ENCODE assay signal across 8 cellular contexts in genomic region chr19:45498411-45499195, GRCh38.
DNase-seq lines count a peak whose midpoint lies in the region; ATAC-seq and TF ChIP-seq lines count a peak whose summit lies in the region.

Gene PPM1N (plus strand): TSS chr19:45498443. CDS start chr19:45498473, 30 bp downstream.

- H3K9ac ChIP-seq in adipocyte (ENCODE audit: low read length), result peak within 1 kb of the TSS; percentile 72

- 0 out of 3 replicates have a peak, but pooled peaks have one; percentile 4 for ATAC-seq in RWPE2 (ENCODE audit: low read depth)
- ATAC-seq in GM21515 (IDR thresholded peaks at IDR 0.05; ENCODE audit: unreplicated experiment), result no peak

- no peak within 1 kb of the TSS for H3K27ac ChIP-seq in RWPE2 (ENCODE audit: poor library complexity, severe bottlenecking)

- H3K9me3 ChIP-seq in RWPE2 (ENCODE audit: severe bottlenecking), result no peaks in the 10 kb centered on the region
- no peaks in the 10 kb centered on the region for H3K9me3 ChIP-seq in adipocyte (ENCODE audit: control insufficient read depth, low read length)

- peaks cover 6% of the 10 kb centered on the region for H3K4me1 ChIP-seq in RWPE2 (ENCODE audit: insufficient read depth, poor library complexity, severe bottlenecking)
- peaks cover 8% of the 10 kb centered on the region for H3K4me1 ChIP-seq in adipocyte (ENCODE audit: control insufficient read depth, insufficient read depth, low read length)

- H3K4me3 ChIP-seq in RWPE2 (ENCODE audit: severe bottlenecking), result peak within 1 kb of the TSS; percentile 64
- H3K4me3 ChIP-seq in adipocyte (ENCODE audit: low read length), result peak within 1 kb of the TSS; percentile 66

- peak; percentile 20 for TF ChIP-seq CTCF in RWPE2 (IDR thresholded peaks at IDR 0.05; ENCODE audit: poor library complexity, severe bottlenecking)

- DNase-seq in DMS153 (lab: John Stamatoyannopoulos, UW) (peak; percentile 2), DMS153 treated with DMSO at 0.1 percent for 48 hours (lab: John Stamatoyannopoulos, UW; ENCODE audit: unreplicated experiment) (no peak), RWPE2 (ENCODE audit: low spot score) (no peak), adipocyte (ENCODE audit: low read depth) (peak; percentile 60), iPS-NIHi11 (ENCODE audit: low spot score) (peak; percentile 29), middle frontal gyrus (ENCODE audit: extremely low spot score, low spot score) (no peak)
- peak; percentile 63 to 70 for DNase-seq in stimulated activated CD8-positive, alpha-beta memory T cell treated with anti-CD3 and anti-CD28 coated beads, Interleukin-15, amount 100 ng/mL, for 48 hours (ENCODE audit: low read depth in 2 of 2)

- H3K36me3 ChIP-seq in RWPE2 (ENCODE audit: low read depth) (no peaks in the 10 kb centered on the region), adipocyte (ENCODE audit: control insufficient read depth, insufficient read depth, low read length, severe bottlenecking) (no peaks in the 10 kb centered on the region)

- H3K27me3 ChIP-seq in RWPE2 (ENCODE audit: insufficient read depth, poor library complexity, severe bottlenecking), result no peaks in the 10 kb centered on the region
- H3K27me3 ChIP-seq in adipocyte (replicated peaks; ENCODE audit: control insufficient read depth, insufficient read depth, low read length), result no peaks in the 10 kb centered on the region

Comparison
In these comparisons a context has a peak if more than half of its experiments do, and no peak if none do; other contexts are left out.
1. DNase-seq: peak in DMS153 (single experiment), adipocyte (single experiment), iPS-NIHi11 (single experiment) and stimulated activated CD8-positive, alpha-beta memory T cell treated with anti-CD3 and anti-CD28 coated beads, Interleukin-15, amount 100 ng/mL, for 48 hours (2 of 2); none in DMS153 treated with DMSO at 0.1 percent for 48 hours (single experiment), RWPE2 (single experiment) and middle frontal gyrus (single experiment).